Comparison of ENCODE assay signal across 8 cellular contexts in genomic region chr4:170047774-170048354, GRCh38. TPM values are rescaled to one million over a fixed set of nuclear protein-coding genes. Genes with fewer than 3 reads are reported as not detected.
DNase-seq lines count a peak whose midpoint lies in the region; ATAC-seq and TF ChIP-seq lines count a peak whose summit lies in the region.

No MANE protein-coding gene starts in this region.

- no peaks in the 10 kb centered on the region for H3K9me3 Mint-ChIP-seq in activated CD4-positive, alpha-beta T cell treated with anti-CD3 and anti-CD28 coated beads, Interleukin-2, amount 10 ng/mL, durations not matched to agents 24 days and 14 days
- peaks cover 19% of the 10 kb centered on the region for H3K9me3 Mint-ChIP-seq in endodermal cell
- no peaks in the 10 kb centered on the region for H3K9me3 Mint-ChIP-seq in naive B cell

- DNase-seq in AG09319 (ENCODE audit: extremely low read depth, low read depth), result peak; percentile 40
- peak; percentile 42 for DNase-seq in GM13977 (ENCODE audit: low spot score)
- DNase-seq in NCI-H2171 treated with DMSO at 0.1 percent for 48 hours (lab: John Stamatoyannopoulos, UW), result peak; percentile 17
- peak; percentile 83 for DNase-seq in activated CD4-positive, alpha-beta T cell treated with anti-CD3 and anti-CD28 coated beads, Interleukin-2, amount 10 ng/mL, durations not matched to agents 24 days and 14 days
- DNase-seq in endodermal cell, result peak; percentile 75
- peak; percentile 42 for DNase-seq in naive B cell
- DNase-seq in upper lobe of left lung, result peak in 1 of 2 donors; percentile 37
- no peak for DNase-seq in OCI-M2 (lab: John Stamatoyannopoulos, UW; ENCODE audit: unreplicated experiment)

- TF ChIP-seq POLR2A in upper lobe of left lung (IDR thresholded peaks at IDR 0.05), result no peak

- no peak for TF ChIP-seq EP300 in upper lobe of left lung (IDR thresholded peaks at IDR 0.05)

- H3K4me3 ChIP-seq in endodermal cell (ENCODE audit: low read length) (no peak overlapping the region), upper lobe of left lung (no peak overlapping the region)

- in situ Hi-C loops in GM13977 (cut with MboI; ENCODE audit: low pct_unique_long_range_greater_than_20kb, low sequenced_read_pairs, unreplicated experiment), result loop anchor here (10.0 kb wide), 1 partner anchor 233 kb away; no protein-coding TSS in a partner anchor

- H3K27me3 Mint-ChIP-seq in activated CD4-positive, alpha-beta T cell treated with anti-CD3 and anti-CD28 coated beads, Interleukin-2, amount 10 ng/mL, durations not matched to agents 24 days and 14 days, result no peaks in the 10 kb centered on the region
- H3K27me3 Mint-ChIP-seq in endodermal cell (ENCODE audit: insufficient read depth) (no peaks in the 10 kb centered on the region), naive B cell (peaks cover 5 to 11% (median 8%) of the 10 kb centered on the region in 3 donors)

- peak; percentile 71 for TF ChIP-seq CTCF in AG09319 (IDR thresholded peaks at IDR 0.05; ENCODE audit: low read depth, low read length)
- TF ChIP-seq CTCF in GM13977 (IDR thresholded peaks at IDR 0.05; ENCODE audit: extremely low read depth, insufficient read depth, missing control alignments), result peak; percentile 77
- peak; percentile 92 for TF ChIP-seq CTCF in endodermal cell (conservative IDR thresholded peaks at IDR 0.05)
- TF ChIP-seq CTCF in upper lobe of left lung (IDR thresholded peaks at IDR 0.05), result peak; percentile 46 to 82 (median 68)

- no peak overlapping the region for H3K9ac ChIP-seq in endodermal cell (ENCODE audit: extremely low read depth, low read length, poor library complexity, severe bottlenecking)

- H3K4me1 ChIP-seq in endodermal cell (ENCODE audit: control insufficient read depth, insufficient read depth, low read length) (no peaks in the 10 kb centered on the region), upper lobe of left lung (no peaks in the 10 kb centered on the region)

- no peak overlapping the region for H3K4me3 Mint-ChIP-seq in activated CD4-positive, alpha-beta T cell treated with anti-CD3 and anti-CD28 coated beads, Interleukin-2, amount 10 ng/mL, durations not matched to agents 24 days and 14 days
- no peak overlapping the region for H3K4me3 Mint-ChIP-seq in endodermal cell
- no peak overlapping the region for H3K4me3 Mint-ChIP-seq in naive B cell

- H3K36me3 ChIP-seq in endodermal cell (ENCODE audit: control insufficient read depth, insufficient read depth, low read length) (no peaks in the 10 kb centered on the region), upper lobe of left lung (no peaks in the 10 kb centered on the region)

- no peak overlapping the region for H3K27ac Mint-ChIP-seq in activated CD4-positive, alpha-beta T cell treated with anti-CD3 and anti-CD28 coated beads, Interleukin-2, amount 10 ng/mL, durations not matched to agents 24 days and 14 days
- H3K27ac Mint-ChIP-seq in endodermal cell (no peak overlapping the region), naive B cell (no peak overlapping the region)

- intact Hi-C loops in activated CD4-positive, alpha-beta T cell treated with anti-CD3 and anti-CD28 coated beads, Interleukin-2, amount 10 ng/mL, durations not matched to agents 24 days and 14 days (cut with micrococcal nuclease), result loop anchor here (1.0 to 2.0 kb wide), 2 partner anchors 238 to 435 kb away; partner anchors contain the start of gene NEK1

- H3K9me3 ChIP-seq in endodermal cell (ENCODE audit: control insufficient read depth, low read length) (peaks cover 7% of the 10 kb centered on the region), upper lobe of left lung (no peaks in the 10 kb centered on the region)

- no peaks in the 10 kb centered on the region for H3K27me3 ChIP-seq in endodermal cell (ENCODE audit: control insufficient read depth, insufficient read depth, low read length, poor library complexity, severe bottlenecking)
- H3K27me3 ChIP-seq in upper lobe of left lung, result no peaks in the 10 kb centered on the region

- no peaks in the 10 kb centered on the region for H3K36me3 Mint-ChIP-seq in activated CD4-positive, alpha-beta T cell treated with anti-CD3 and anti-CD28 coated beads, Interleukin-2, amount 10 ng/mL, durations not matched to agents 24 days and 14 days (ENCODE audit: low read depth)
- H3K36me3 Mint-ChIP-seq in endodermal cell (ENCODE audit: low read depth), result peaks cover 2% of the 10 kb centered on the region
- H3K36me3 Mint-ChIP-seq in naive B cell, result no peaks in the 10 kb centered on the region

- no peak for ATAC-seq in naive B cell (ENCODE audit: low read depth in 2 of 2)
- ATAC-seq in upper lobe of left lung (ENCODE audit: low FRiP score in 2 of 2), result no peak

- no peaks in the 10 kb centered on the region for H3K4me1 Mint-ChIP-seq in activated CD4-positive, alpha-beta T cell treated with anti-CD3 and anti-CD28 coated beads, Interleukin-2, amount 10 ng/mL, durations not matched to agents 24 days and 14 days
- H3K4me1 Mint-ChIP-seq in endodermal cell, result peaks cover 7% of the 10 kb centered on the region
- H3K4me1 Mint-ChIP-seq in naive B cell, result no peaks in the 10 kb centered on the region

- WGBS in endodermal cell (ENCODE audit: insufficient coverage in 1 of 2, insufficient read length in 1 of 2), 2 experiments, result 48 to 51% methylated on average over 3 to 4 of the region's 4 CpGs
- WGBS in upper lobe of left lung, 2 donors, result 16 to 22% methylated on average over 4 of the region's 4 CpGs

- H3K27ac ChIP-seq in endodermal cell (ENCODE audit: low read depth, low read length) (no peak overlapping the region), upper lobe of left lung (no peak overlapping the region)

RNA-seq across cellular contexts. Expression of gene MFAP3L, which starts 21.7 kb away (rescaled TPM):
- 0.12 and 1.1 TPM in 2 replicates for total RNA-seq in activated CD4-positive, alpha-beta T cell treated with anti-CD3 and anti-CD28 coated beads, Interleukin-2, amount 10 ng/mL, durations not matched to agents 24 days and 14 days
- total RNA-seq in endodermal cell (10 to 100 TPM; 19.6 to 25.3 TPM), upper lobe of left lung (10 to 100 TPM in 2 of 6 donors, 1 to 10 TPM in 4; 2.1 to 11.7 (median 6.4) TPM)
- polyA plus RNA-seq in endodermal cell (2013, experiment 1 of 2), result 5.8 TPM
- 5.0 TPM for polyA plus RNA-seq in endodermal cell (2013, experiment 2 of 2)
- 1 to 10 TPM in 1 of 6 donors, under 1 TPM in 3, not detected in 2; 0.47 to 1.0 (median 0.68) TPM for polyA plus RNA-seq in naive B cell (ENCODE audit: low read depth in 6 of 6)

RNA-seq across cellular contexts. Expression of gene AADAT, which starts 41.9 kb away (rescaled TPM):
- not detected in 2 replicates for total RNA-seq in activated CD4-positive, alpha-beta T cell treated with anti-CD3 and anti-CD28 coated beads, Interleukin-2, amount 10 ng/mL, durations not matched to agents 24 days and 14 days
- total RNA-seq in endodermal cell, result 10 to 100 TPM; 34.4 to 42.3 TPM
- 38.0 TPM for polyA plus RNA-seq in endodermal cell (2013, experiment 1 of 2)
- polyA plus RNA-seq in endodermal cell (2013, experiment 2 of 2), result 37.5 TPM
- polyA plus RNA-seq in naive B cell (ENCODE audit: low read depth in 6 of 6), result not detected
- 10 to 100 TPM in 2 of 6 donors, 1 to 10 TPM in 4; 4.8 to 16.8 (median 7.4) TPM for total RNA-seq in upper lobe of left lung
